16 cellular contexts compared by ENCODE assay signal in genomic region chr18:22691988-22692710, GRCh38.
DNase-seq lines count a peak whose midpoint lies in the region; ATAC-seq and TF ChIP-seq lines count a peak whose summit lies in the region.
"Had no signal": no experiment of that assay in that cellular context is flagged by ENCODE, and none has a peak within 500 bp of the region (broad histone marks: within the 10 kb centered on the region; RNA-seq: fewer than 3 reads in every experiment).

No MANE protein-coding gene starts in this region.

- intact Hi-C loops in heart left ventricle (cut with DNase I) (loop anchor here in 1 of 10 donors (10.0 kb wide), 1 partner anchor 117 kb away; no protein-coding TSS in a partner anchor), adrenal gland (cut with DNase I) (loop anchor here in 1 of 2 donors (10.0 kb wide), 1 partner anchor 97 kb away; no protein-coding TSS in a partner anchor), psoas muscle (cut with DNase I) (no loop called here)
- intact Hi-C loops in activated CD8-positive, alpha-beta T cell treated with anti-CD3 and anti-CD28 coated beads for 36 hours (cut with micrococcal nuclease) = loop anchor here (10.0 kb wide), 1 partner anchor 63 kb away; no protein-coding TSS in a partner anchor

- no peaks in the 10 kb centered on the region for H3K36me3 Mint-ChIP-seq in activated CD8-positive, alpha-beta T cell treated with anti-CD3 and anti-CD28 coated beads for 36 hours (ENCODE audit: low read depth)

- H3K4me1 ChIP-seq in cardiac muscle cell (ENCODE audit: low read depth) (peaks cover 6% of the 10 kb centered on the region), heart left ventricle (no peaks in the 10 kb centered on the region), adrenal gland (replicated peaks in 1 of 2) (peaks cover 16 to 24% of the 10 kb centered on the region in 2 donors), psoas muscle (no peaks in the 10 kb centered on the region)

- H3K4me1 Mint-ChIP-seq in activated CD8-positive, alpha-beta T cell treated with anti-CD3 and anti-CD28 coated beads for 36 hours (ENCODE audit: low read depth) = no peaks in the 10 kb centered on the region

- H3K27ac Mint-ChIP-seq in activated CD8-positive, alpha-beta T cell treated with anti-CD3 and anti-CD28 coated beads for 36 hours = no peak overlapping the region

- WGBS in heart left ventricle, 4 donors = 82 to 88% (median 85%) methylated on average over 2 of the region's 2 CpGs
- WGBS in adrenal gland, 4 donors = 48 to 77% (median 67%) methylated on average over 2 of the region's 2 CpGs
- 67 to 70% (median 69%) methylated on average over 2 of the region's 2 CpGs for WGBS in psoas muscle, 3 donors

- DNase-seq in cardiac muscle cell (ENCODE audit: low read depth in 1 of 2, low spot score in 1 of 2) = peak in 1 of 2 donors; percentile 94
- DNase-seq in heart left ventricle = no peak
- DNase-seq in adrenal gland = no peak
- peak; percentile 38 for DNase-seq in hepatic stellate cell (ENCODE audit: low spot score)
- no peak for DNase-seq in psoas muscle
- no peak for DNase-seq in activated CD8-positive, alpha-beta T cell treated with anti-CD3 and anti-CD28 coated beads for 36 hours
- DNase-seq in NCI-H1417 (lab: John Stamatoyannopoulos, UW) = no peak
- DNase-seq: ACHN; activated T-cell treated with anti-CD3 and anti-CD28 coated beads, Interleukin-2, amount 50 U/mL, for 4 hours; esophagus squamous epithelium; GF-D8; left cardiac atrium; RPMI8226; stimulated activated naive CD8-positive, alpha-beta T cell treated with anti-CD3 and anti-CD28 coated beads, Interleukin-15, Interleukin-2, amounts not matched to agents 100 U/mL and 50 U/mL, for 24 hours had no signal

- POLR2A ChIA-PET in activated CD8-positive, alpha-beta T cell treated with anti-CD3 and anti-CD28 coated beads for 36 hours (lab: Charles Lee) = no interaction called here

- TF ChIP-seq POLR2A in heart left ventricle (IDR thresholded peaks at IDR 0.05) (no peak), adrenal gland (IDR thresholded peaks at IDR 0.05) (no peak)

- H3K9me3 Mint-ChIP-seq in activated CD8-positive, alpha-beta T cell treated with anti-CD3 and anti-CD28 coated beads for 36 hours = no peaks in the 10 kb centered on the region
- H3K9me3 Mint-ChIP-seq: activated T-cell treated with anti-CD3 and anti-CD28 coated beads, Interleukin-2, amount 50 U/mL, for 4 hours had no signal

- CTCF ChIA-PET in activated CD8-positive, alpha-beta T cell treated with anti-CD3 and anti-CD28 coated beads for 36 hours (lab: Charles Lee) = interaction anchor here (1.2 kb wide), 2 partner anchors 11 to 13 kb away, joined by 3 read pairs; no protein-coding TSS in a partner anchor

- no peaks in the 10 kb centered on the region for H3K9me3 ChIP-seq in cardiac muscle cell (ENCODE audit: low read depth)
- peaks cover 0 to 4% (median 0%) of the 10 kb centered on the region in 12 donors for H3K9me3 ChIP-seq in heart left ventricle
- H3K9me3 ChIP-seq in adrenal gland (replicated peaks in 1 of 3) = no peaks in the 10 kb centered on the region
- no peaks in the 10 kb centered on the region for H3K9me3 ChIP-seq in psoas muscle
- H3K9me3 ChIP-seq: esophagus squamous epithelium had no signal

- peak; percentile 5 for TF ChIP-seq CTCF in cardiac muscle cell (IDR thresholded peaks at IDR 0.05; ENCODE audit: low read depth, low read length)
- no peak for TF ChIP-seq CTCF in heart left ventricle (IDR thresholded peaks at IDR 0.05)
- TF ChIP-seq CTCF in adrenal gland (IDR thresholded peaks at IDR 0.05) = no peak
- no peak for TF ChIP-seq CTCF in psoas muscle (IDR thresholded peaks at IDR 0.05)
- TF ChIP-seq CTCF in activated CD8-positive, alpha-beta T cell treated with anti-CD3 and anti-CD28 coated beads for 36 hours (IDR thresholded peaks at IDR 0.05) = no peak

- H3K27me3 ChIP-seq in cardiac muscle cell = no peaks in the 10 kb centered on the region
- H3K27me3 ChIP-seq in heart left ventricle = no peaks in the 10 kb centered on the region
- no peaks in the 10 kb centered on the region for H3K27me3 ChIP-seq in adrenal gland
- H3K27me3 ChIP-seq in psoas muscle (ENCODE audit: insufficient read depth in 3 of 3, low read length in 2 of 3) = no peaks in the 10 kb centered on the region
- H3K27me3 ChIP-seq: esophagus squamous epithelium had no signal

- H3K27ac ChIP-seq in cardiac muscle cell = no peak overlapping the region
- peak overlapping the region in 1 of 12 donors; percentile 30 for H3K27ac ChIP-seq in heart left ventricle
- peak overlapping the region in 3 of 5 donors; percentile 20 to 66 (median 35) for H3K27ac ChIP-seq in adrenal gland
- no peak overlapping the region for H3K27ac ChIP-seq in psoas muscle

- no peak overlapping the region for H3K4me3 ChIP-seq in cardiac muscle cell
- H3K4me3 ChIP-seq in heart left ventricle = no peak overlapping the region
- no peak overlapping the region for H3K4me3 ChIP-seq in adrenal gland
- no peak overlapping the region for H3K4me3 ChIP-seq in psoas muscle
- H3K4me3 ChIP-seq: esophagus squamous epithelium, K562 had no signal

- H3K4me3 Mint-ChIP-seq in activated CD8-positive, alpha-beta T cell treated with anti-CD3 and anti-CD28 coated beads for 36 hours = no peak overlapping the region
- H3K4me3 Mint-ChIP-seq: activated T-cell treated with anti-CD3 and anti-CD28 coated beads, Interleukin-2, amount 50 U/mL, for 4 hours had no signal

- ATAC-seq in heart left ventricle = no peak
- no peak for ATAC-seq in GM18873 (IDR thresholded peaks at IDR 0.05; ENCODE audit: low FRiP score, unreplicated experiment)
- ATAC-seq in psoas muscle = no peak
- ATAC-seq in activated CD8-positive, alpha-beta T cell treated with anti-CD3 and anti-CD28 coated beads for 36 hours = no peak
- ATAC-seq: activated T-cell treated with anti-CD3 and anti-CD28 coated beads, Interleukin-2, amount 50 U/mL, for 4 hours; K562; stimulated activated naive CD8-positive, alpha-beta T cell treated with anti-CD3 and anti-CD28 coated beads, Interleukin-15, Interleukin-2, amounts not matched to agents 100 U/mL and 50 U/mL, for 24 hours had no signal

- H3K27me3 Mint-ChIP-seq in activated CD8-positive, alpha-beta T cell treated with anti-CD3 and anti-CD28 coated beads for 36 hours = no peaks in the 10 kb centered on the region

- H3K36me3 ChIP-seq in cardiac muscle cell (no peaks in the 10 kb centered on the region), heart left ventricle (no peaks in the 10 kb centered on the region), adrenal gland (replicated peaks in 1 of 2) (no peaks in the 10 kb centered on the region), psoas muscle (ENCODE audit: insufficient read depth in 1 of 2, low read depth in 1 of 2) (no peaks in the 10 kb centered on the region)
- H3K36me3 ChIP-seq: esophagus squamous epithelium had no signal

Comparison
In these comparisons a context has a peak if more than half of its experiments do, and no peak if none do; other contexts are left out.
1. H3K27ac ChIP-seq: peak in adrenal gland (3 of 5); none in cardiac muscle cell (single experiment) and psoas muscle (single experiment).